ENCODE assay signal across 7 cellular contexts in genomic region chr1:234477373-234478151, GRCh38. TPM values are rescaled to one million over a fixed set of nuclear protein-coding genes. Genes with fewer than 3 reads are reported as not detected.
DNase-seq lines count a peak whose midpoint lies in the region; ATAC-seq and TF ChIP-seq lines count a peak whose summit lies in the region.

No MANE protein-coding gene starts in this region.

- peaks cover 7% of the 10 kb centered on the region; the same call in 1 of the 2 replicates for H3K27me3 ChIP-seq in HCT116 (ENCODE audit: insufficient read depth, low read length)
- H3K27me3 ChIP-seq in iPS DF 6.9 (ENCODE audit: control insufficient read depth, insufficient read depth, low read length): peaks cover 1% of the 10 kb centered on the region; the same call in 1 of the 2 replicates
- peaks cover 20% of the 10 kb centered on the region for H3K27me3 ChIP-seq in smooth muscle cell (ENCODE audit: low read depth)

- peak overlapping the region; percentile 97 for H3K4me2 ChIP-seq in HCT116 (ENCODE audit: low read length)
- peak overlapping the region; percentile 95 for H3K4me2 ChIP-seq in smooth muscle cell

- no peak for TF ChIP-seq POLR2A in HCT116 (IDR thresholded peaks at IDR 0.05; ENCODE audit: borderline replicate concordance, extremely low read depth, insufficient read depth, insufficient read length)

- H3K9ac ChIP-seq in HCT116 (ENCODE audit: low read length) (peak overlapping the region; percentile 63), smooth muscle cell (ENCODE audit: low read depth) (no peak overlapping the region)

- H4K20me1 ChIP-seq in HCT116 (ENCODE audit: insufficient read depth) (no peaks in the 10 kb centered on the region), smooth muscle cell (ENCODE audit: low read depth) (no peaks in the 10 kb centered on the region)

- TF ChIP-seq RAD21 in HCT116 (IDR thresholded peaks at IDR 0.05; ENCODE audit: low read depth): no peak

- H3K9me3 ChIP-seq in HCT116 (ENCODE audit: control insufficient read depth in 1 of 2, insufficient read depth in 1 of 2, low read depth in 1 of 2, low read length in 2 of 2) (no peaks in the 10 kb centered on the region), iPS DF 6.9 (ENCODE audit: control insufficient read depth, insufficient read depth, low read length) (no peaks in the 10 kb centered on the region), smooth muscle cell (replicated peaks; ENCODE audit: low read depth) (no peaks in the 10 kb centered on the region)

- H2AFZ ChIP-seq in HCT116 (ENCODE audit: low read depth, low read length, poor library complexity, severe bottlenecking) (peak overlapping the region; percentile 50), smooth muscle cell (ENCODE audit: low read depth) (peak overlapping the region; percentile 95)

- H3K27ac ChIP-seq in HCT116 (ENCODE audit: low read depth, low read length) (peak overlapping the region; percentile 86), iPS DF 6.9 (ENCODE audit: low read length) (no peak overlapping the region), smooth muscle cell (ENCODE audit: low read depth) (no peak overlapping the region)

- WGBS in iPS DF 6.9 (ENCODE audit: insufficient coverage, insufficient read length): no CpG with 5 or more reads among the region's 15 CpGs
- 31% methylated on average over 15 of the region's 15 CpGs for whole genome bisulfite sequencing in smooth muscle cell (ENCODE audit: low lambda C conversion rate)

- no peak for TF ChIP-seq CTCF in HCT116 (IDR thresholded peaks at IDR 0.05 in 2 of 3, conservative IDR thresholded peaks at IDR 0.05 in 1 of 3; ENCODE audit: borderline replicate concordance in 1 of 3, insufficient read depth in 1 of 3, low read depth in 2 of 3, low read length in 2 of 3)
- no peak for TF ChIP-seq CTCF in WI38 (IDR thresholded peaks at IDR 0.05; ENCODE audit: low read depth, low read length)
- no peak for TF ChIP-seq CTCF in smooth muscle cell (IDR thresholded peaks at IDR 0.05; ENCODE audit: borderline replicate concordance, insufficient read depth, poor library complexity, severe bottlenecking)

- H3K4me1 ChIP-seq in HCT116 (ENCODE audit: control insufficient read depth in 1 of 2, insufficient read depth in 2 of 2, low read length in 2 of 2) (peaks cover 3 to 18% of the 10 kb centered on the region in 2 experiments; a peak in 3 of 4 replicates), iPS DF 6.9 (ENCODE audit: control insufficient read depth, insufficient read depth, low read length) (peaks cover 2% of the 10 kb centered on the region), smooth muscle cell (ENCODE audit: low read depth) (peaks cover 7% of the 10 kb centered on the region)

- H3K79me2 ChIP-seq in HCT116 (ENCODE audit: insufficient read depth, low read length): 0 out of 2 replicates have a peak, but pooled peaks cover 2% of the 10 kb centered on the region
- H3K79me2 ChIP-seq in smooth muscle cell (ENCODE audit: low read depth): peaks cover 14% of the 10 kb centered on the region

- H3K9me2 ChIP-seq in HCT116 (ENCODE audit: insufficient read depth): no peaks in the 10 kb centered on the region

- ATAC-seq in HCT116 (no peak), HG03025 (IDR thresholded peaks at IDR 0.05; ENCODE audit: low FRiP score, unreplicated experiment) (no peak)

- H3F3A ChIP-seq in smooth muscle cell (ENCODE audit: low read depth): no peaks in the 10 kb centered on the region

- intact Hi-C loops in HCT116 (cut with micrococcal nuclease): no loop called here
- intact Hi-C loops in head of caudate nucleus (cut with DNase I): no loop called here

- RAD21 ChIA-PET in HCT116 (lab: Charles Lee; ENCODE audit: low non-redundant PET in 1 of 2, low total read pairs in 2 of 2, uncharacterized antibody in 2 of 2, unreplicated experiment in 2 of 2): no interaction called here

- CTCF ChIA-PET in HCT116 (lab: Charles Lee): interaction anchor here (0.6 to 1.0 kb wide), 2 partner anchors 9 to 12 kb away, joined by 3 read pairs; no protein-coding TSS in a partner anchor

- H3K4me3 ChIP-seq in HCT116 (replicated peaks in 1 of 2; ENCODE audit: low read depth in 1 of 2, low read length in 2 of 2) (peak overlapping the region; percentile 57 to 62), WI38 (ENCODE audit: low read depth, low read length) (peak overlapping the region; percentile 71), iPS DF 6.9 (ENCODE audit: low read length) (peak overlapping the region; percentile 66; the same call in 1 of the 2 replicates), smooth muscle cell (peak overlapping the region; percentile 90)

- BruUV-seq in HCT116 (replicated peaks; lab: Mats Ljungman, UMichigan): no TSS peak

- no peak for DNase-seq in HCT116 (ENCODE audit: low read depth, low spot score)
- DNase-seq in iPS DF 6.9 (ENCODE audit: low read depth, low spot score): no peak
- no peak for DNase-seq in smooth muscle cell (lab: John Stamatoyannopoulos, UW; ENCODE audit: unreplicated experiment)
- no peak for DNase-seq in head of caudate nucleus
- no peak for DNase-seq in NCI-H2227 treated with DMSO at 0.1 percent for 48 hours (lab: John Stamatoyannopoulos, UW)

- H3K36me3 ChIP-seq in HCT116 (ENCODE audit: control insufficient read depth in 1 of 2, insufficient read depth in 2 of 2, low read length in 2 of 2): no peaks in the 10 kb centered on the region
- no peaks in the 10 kb centered on the region; the same call in 1 of the 2 replicates for H3K36me3 ChIP-seq in iPS DF 6.9 (ENCODE audit: control insufficient read depth, insufficient read depth, low read length)
- no peaks in the 10 kb centered on the region for H3K36me3 ChIP-seq in smooth muscle cell (ENCODE audit: low read depth)

- POLR2A ChIA-PET in HCT116 (lab: Charles Lee): no interaction called here

TF ChIP-seq in HCT116, 20 proteins besides CTCF, POLR2A, EP300 and RAD21:
- TF ChIP-seq ELF1 (IDR thresholded peaks at IDR 0.05; ENCODE audit: borderline replicate concordance, low read depth) (no peak), ZFX (IDR thresholded peaks at IDR 0.05) (no peak), SRF (IDR thresholded peaks at IDR 0.05; ENCODE audit: low read depth) (no peak)
- TF ChIP-seq, protein P1, sequence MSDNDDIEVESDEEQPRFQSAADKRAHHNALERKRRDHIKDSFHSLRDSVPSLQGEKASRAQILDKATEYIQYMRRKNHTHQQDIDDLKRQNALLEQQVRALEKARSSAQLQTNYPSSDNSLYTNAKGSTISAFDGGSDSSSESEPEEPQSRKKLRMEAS (IDR thresholded peaks at IDR 0.05): 0 out of 2 replicates have a peak, but pooled peaks have one; percentile 0
TF ChIP-seq in HCT116: peak in this region for 1.

RNA-seq across cellular contexts. Expression of gene TARBP1, which starts 1.4 kb away (rescaled TPM):
- 17.2 TPM for total RNA-seq in HCT116 (2021; ENCODE audit: unreplicated experiment)
- 8.8 and 9.6 TPM in 2 replicates for polyA plus RNA-seq in HCT116 (2012)
- 28.9 and 35.6 TPM in 2 replicates for total RNA-seq in smooth muscle cell
- polyA plus RNA-seq in smooth muscle cell: 6.1 and 7.8 TPM in 2 replicates
